In genomic region chr4:39255266-39255665, GRCh38 we compare ENCODE assay signal across 11 cellular contexts.
DNase-seq lines count a peak whose midpoint lies in the region; ATAC-seq and TF ChIP-seq lines count a peak whose summit lies in the region.
"Had no signal": no experiment of that assay in that cellular context is flagged by ENCODE, and none has a peak within 500 bp of the region (broad histone marks: within the 10 kb centered on the region; RNA-seq: fewer than 3 reads in every experiment).

No MANE protein-coding gene starts in this region.

- H3K27me3 ChIP-seq in uterus: no peaks in the 10 kb centered on the region

- H3K27ac ChIP-seq in uterus: no peak overlapping the region

- intact Hi-C loops in uterus (cut with DNase I; ENCODE audit: low total_unique reads): no loop called here

- no peaks in the 10 kb centered on the region for H3K9me3 ChIP-seq in uterus

- ATAC-seq in GM18519 (IDR thresholded peaks at IDR 0.05; ENCODE audit: low FRiP score, unreplicated experiment): no peak
- ATAC-seq in GM19351 (IDR thresholded peaks at IDR 0.05; ENCODE audit: unreplicated experiment): no peak
- ATAC-seq: activated naive CD8-positive, alpha-beta T cell treated with anti-CD3 and anti-CD28 coated beads, Interleukin-2, amount 50 U/mL, for 24 hours had no signal

- no peaks in the 10 kb centered on the region for H3K4me1 ChIP-seq in uterus

- peak; percentile 9 for TF ChIP-seq CTCF in astrocyte of the spinal cord (IDR thresholded peaks at IDR 0.05; ENCODE audit: low read depth, low read length)
- no peak for TF ChIP-seq CTCF in uterus (IDR thresholded peaks at IDR 0.05)

- H3K4me3 ChIP-seq in astrocyte of the spinal cord (ENCODE audit: low read depth, low read length) (no peak overlapping the region), uterus (no peak overlapping the region)

- no peak for TF ChIP-seq POLR2A in uterus (IDR thresholded peaks at IDR 0.05)

- peak; percentile 16 for DNase-seq in Caki2 (ENCODE audit: low read depth)
- DNase-seq in LHCN-M2 (ENCODE audit: low read depth): peak; percentile 48
- peak; percentile 49 for DNase-seq in astrocyte of the spinal cord (ENCODE audit: low read depth, low spot score)
- DNase-seq in lung microvascular endothelial cell (ENCODE audit: low read depth in 2 of 2): peak; percentile 79 to 93
- no peak for DNase-seq in iPS-NIHi7 (ENCODE audit: extremely low spot score)
- no peak for DNase-seq in uterus
- DNase-seq: activated CD4-positive, alpha-beta T cell treated with anti-CD3 and anti-CD28 coated beads, Interleukin-2, amount 50 U/mL, for 48 hours; activated naive CD8-positive, alpha-beta T cell treated with anti-CD3 and anti-CD28 coated beads, Interleukin-2, amount 50 U/mL, for 24 hours; COR-L47 had no signal

- H3K36me3 ChIP-seq in uterus: no peaks in the 10 kb centered on the region

- in situ Hi-C loops in Caki2 (cut with HindIII; ENCODE audit: low pct_unique_long_range_greater_than_20kb, low sequenced_read_pairs): no loop called here
- in situ Hi-C loops in astrocyte of the spinal cord (cut with HindIII; ENCODE audit: low sequenced_read_pairs): no loop called here

Comparison
In these comparisons a context has a peak if more than half of its experiments do, and no peak if none do; other contexts are left out.
1. DNase-seq: peak in Caki2 (single experiment), LHCN-M2 (single experiment), astrocyte of the spinal cord (single experiment) and lung microvascular endothelial cell (2 of 2); none in iPS-NIHi7 (single experiment) and uterus (0 of 2).